11 cellular contexts compared by ENCODE assay signal in genomic region chr1:200873116-200873670, GRCh38. TPM values are rescaled to one million over a fixed set of nuclear protein-coding genes. Genes with fewer than 3 reads are reported as not detected.
DNase-seq lines count a peak whose midpoint lies in the region; ATAC-seq and TF ChIP-seq lines count a peak whose summit lies in the region.
"Had no signal": no experiment of that assay in that cellular context is flagged by ENCODE, and none has a peak within 500 bp of the region (broad histone marks: within the 10 kb centered on the region; RNA-seq: fewer than 3 reads in every experiment).

No MANE protein-coding gene starts in this region.

- no peak for DNase-seq in GM06990 (ENCODE audit: extremely low read depth, insufficient read length)
- DNase-seq in astrocyte of the cerebellum (ENCODE audit: low read depth): no peak
- DNase-seq in right cardiac atrium: peak in 2 of 3 donors; percentile 48 to 52
- no peak for DNase-seq in gastrocnemius medialis
- DNase-seq in activated T-cell treated with anti-CD3 and anti-CD28 coated beads for 4 hours: no peak
- DNase-seq in NCI-H2171 (lab: John Stamatoyannopoulos, UW): no peak
- DNase-seq: MV-4-11, T-helper 9 cell had no signal

- TF ChIP-seq CTCF in GM06990 (IDR thresholded peaks at IDR 0.05; ENCODE audit: insufficient read depth, low read length, poor library complexity, severe bottlenecking) (no peak), astrocyte of the cerebellum (IDR thresholded peaks at IDR 0.05; ENCODE audit: low read depth, low read length, missing control alignments) (no peak), gastrocnemius medialis (IDR thresholded peaks at IDR 0.05 in 4 of 5, conservative IDR thresholded peaks at IDR 0.05 in 1 of 5) (no peak)

- peak; percentile 25 to 37 for ATAC-seq in right cardiac atrium
- ATAC-seq in gastrocnemius medialis: peak in 1 of 2 donors; percentile 16
- no peak for ATAC-seq in HG03139 (IDR thresholded peaks at IDR 0.05; ENCODE audit: unreplicated experiment)
- ATAC-seq in HG03175 (IDR thresholded peaks at IDR 0.05; ENCODE audit: unreplicated experiment): no peak

- no peak overlapping the region for H3K27ac ChIP-seq in right cardiac atrium (ENCODE audit: low read length)
- no peak overlapping the region for H3K27ac ChIP-seq in gastrocnemius medialis

- H3K9me3 ChIP-seq in right cardiac atrium (ENCODE audit: control insufficient read depth, low read length) (no peaks in the 10 kb centered on the region), gastrocnemius medialis (no peaks in the 10 kb centered on the region)

- WGBS in right cardiac atrium: 8% methylated on average over 61 of the region's 61 CpGs

- no peaks in the 10 kb centered on the region for H3K36me3 ChIP-seq in GM06990 (ENCODE audit: control insufficient read depth, insufficient read depth, low read length)
- no peaks in the 10 kb centered on the region for H3K36me3 ChIP-seq in gastrocnemius medialis

- TF ChIP-seq POLR2A in gastrocnemius medialis (IDR thresholded peaks at IDR 0.05): no peak

- in situ Hi-C loops in astrocyte of the cerebellum (cut with HindIII; ENCODE audit: low sequenced_read_pairs): no loop called here
- in situ Hi-C loops in gastrocnemius medialis (cut with MboI; ENCODE audit: low sequenced_read_pairs in 4 of 4): no loop called here

- intact Hi-C loops in right cardiac atrium (cut with DNase I) (no loop called here), gastrocnemius medialis (cut with DNase I; ENCODE audit: low total_unique reads) (no loop called here)

- H3K4me3 ChIP-seq in GM06990 (replicated peaks; ENCODE audit: low read depth, low read length) (peak overlapping the region; percentile 59), astrocyte of the cerebellum (ENCODE audit: low read depth, low read length) (peak overlapping the region; percentile 10), right cardiac atrium (ENCODE audit: low read length) (peak overlapping the region; percentile 16), gastrocnemius medialis (peak overlapping the region; percentile 8 to 43 (median 34))
- H3K4me3 ChIP-seq: smooth muscle cell had no signal

- H3K4me1 ChIP-seq in right cardiac atrium (ENCODE audit: control insufficient read depth, insufficient read depth, low read length): peaks cover 5% of the 10 kb centered on the region
- peaks cover 4 to 7% of the 10 kb centered on the region in 2 donors for H3K4me1 ChIP-seq in gastrocnemius medialis

- H3K27me3 ChIP-seq in GM06990 (replicated peaks; ENCODE audit: control insufficient read depth, insufficient read depth, low read length) (no peaks in the 10 kb centered on the region), right cardiac atrium (ENCODE audit: control insufficient read depth, insufficient read depth) (no peaks in the 10 kb centered on the region), gastrocnemius medialis (peaks cover 31 to 43% (median 32%) of the 10 kb centered on the region in 3 donors)

RNA-seq across cellular contexts. Expression of gene GPR25, which starts 0.4 kb away (rescaled TPM):
- total RNA-seq in right cardiac atrium (not detected), gastrocnemius medialis (under 1 TPM in 1 of 4 donors, not detected in 3; 0.24 TPM)
- not detected for polyA plus RNA-seq in right cardiac atrium
- total RNA-seq: smooth muscle cell had no signal
- polyA plus RNA-seq: smooth muscle cell had no signal

RNA-seq across cellular contexts. Expression of gene INAVA, which starts 21.5 kb away (rescaled TPM):
- not detected for total RNA-seq in right cardiac atrium
- polyA plus RNA-seq in right cardiac atrium: not detected
- under 1 TPM in 1 of 4 donors, not detected in 3; 0.58 TPM for total RNA-seq in gastrocnemius medialis

Comparison
In these comparisons a context has a peak if more than half of its experiments do, and no peak if none do; other contexts are left out.
1. DNase-seq: peak in right cardiac atrium (2 of 3); none in GM06990 (single experiment), astrocyte of the cerebellum (single experiment), gastrocnemius medialis (0 of 2), activated T-cell treated with anti-CD3 and anti-CD28 coated beads for 4 hours (single experiment) and NCI-H2171 (single experiment).
2. ATAC-seq: peak in right cardiac atrium (2 of 2); none in HG03139 (single experiment) and HG03175 (single experiment).
3. Peak in every context shown above with its lines, with median percentiles within 50 percentile points of each other: H3K4me3 ChIP-seq.